ENCODE assay signal across 8 cellular contexts in genomic region chr15:90101969-90102890, GRCh38. TPM values are rescaled to one million over a fixed set of nuclear protein-coding genes. Genes with fewer than 3 reads are reported as not detected.
DNase-seq lines count a peak whose midpoint lies in the region; ATAC-seq and TF ChIP-seq lines count a peak whose summit lies in the region.

Gene IDH2 (minus strand): TSS chr15:90102468. CDS start chr15:90102390, 78 bp downstream.

- WGBS in lower leg skin, 2 donors, result 0 to 1% methylated on average over 18 to 67 of the region's 104 CpGs

- H3K36me3 ChIP-seq in BLaER1, result no peaks in the 10 kb centered on the region; the same call in 1 of the 2 replicates

- peak; percentile 70 for ATAC-seq in GM19025 (IDR thresholded peaks at IDR 0.05; ENCODE audit: low read depth, unreplicated experiment)
- ATAC-seq in HG03196 (IDR thresholded peaks at IDR 0.05; ENCODE audit: unreplicated experiment), result peak; percentile 55

- intact Hi-C loops in lower leg skin (cut with DNase I; ENCODE audit: low total_unique reads), result no loop called here

- peak within 1 kb of the TSS; percentile 99 for H3K27ac ChIP-seq in BLaER1

- TF ChIP-seq POLR2A in lower leg skin (IDR thresholded peaks at IDR 0.05), result no peak

- 0 out of 2 replicates have a peak, but pooled peaks cover 7% of the 10 kb centered on the region for H3K27me3 ChIP-seq in BLaER1

- peaks cover 41% of the 10 kb centered on the region for H4K20me1 ChIP-seq in BLaER1

- H3K9ac ChIP-seq in BLaER1, result peak within 1 kb of the TSS; percentile 99

- peak within 1 kb of the TSS; percentile 100 for H3K4me2 ChIP-seq in BLaER1

- no peaks in the 10 kb centered on the region for H3K9me3 ChIP-seq in BLaER1

- H3K4me1 ChIP-seq in BLaER1, result peaks cover 58% of the 10 kb centered on the region

- TF ChIP-seq CTCF in lower leg skin (IDR thresholded peaks at IDR 0.05), result no peak

- DNase-seq in NCI-H69 (lab: John Stamatoyannopoulos, UW) (peak; percentile 89), ecto neural progenitor cell (ENCODE audit: low spot score) (peak; percentile 91), lower leg skin (ENCODE audit: low spot score in 2 of 2) (peak in 1 of 2 donors; percentile 94)
- DNase-seq in activated CD4-positive, alpha-beta T cell treated with anti-CD3 and anti-CD28 coated beads, Interleukin-2, amount 50 U/mL, for 48 hours, result peak; percentile 70 to 74
- DNase-seq in stimulated activated CD4-positive, alpha-beta T cell treated with anti-CD3 and anti-CD28 coated beads, Interleukin-4, amount 100 ng/mL, for 4 hours, result peak; percentile 57 to 74

- H3K4me3 ChIP-seq in BLaER1 (peak within 1 kb of the TSS; percentile 93), lower leg skin (ENCODE audit: low read depth, poor library complexity, severe bottlenecking) (peak within 1 kb of the TSS; percentile 93)

RNA-seq across cellular contexts. Expression of gene IDH2, which starts in this region (rescaled TPM):
- total RNA-seq in lower leg skin, result 100 to 1,000 TPM in 2 of 4 donors, 10 to 100 TPM in 2; 49.2 to 136 (median 86.3) TPM
